23 cellular contexts compared by ENCODE assay signal in genomic region chr3:52695798-52696649, GRCh38. TPM values are rescaled to one million over a fixed set of nuclear protein-coding genes. Genes with fewer than 3 reads are reported as not detected.
A peak's percentile ranks its signal among the peaks of the same experiment; 100 is the strongest.
DNase-seq lines count a peak whose midpoint lies in the region; ATAC-seq and TF ChIP-seq lines count a peak whose summit lies in the region.
"Had no signal": no experiment of that assay in that cellular context is flagged by ENCODE, and none has a peak within 500 bp of the region (broad histone marks: within the 10 kb centered on the region; RNA-seq: fewer than 3 reads in every experiment).

No MANE protein-coding gene starts in this region.

- H3K79me2 ChIP-seq in DOHH2 (ENCODE audit: control insufficient read depth, low read length) (peaks cover 9% of the 10 kb centered on the region), OCI-LY3 (ENCODE audit: low read length) (peaks cover 20% of the 10 kb centered on the region)

- no peaks in the 10 kb centered on the region for H3K9me3 Mint-ChIP-seq in activated T-cell treated with anti-CD3 and anti-CD28 coated beads, Interleukin-2, amount 50 U/mL, for 72 hours
- no peaks in the 10 kb centered on the region for H3K9me3 Mint-ChIP-seq in activated T-cell treated with anti-CD3 and anti-CD28 coated beads, Interleukin-2, amount 50 U/mL, for 4 hours
- H3K9me3 Mint-ChIP-seq: activated B cell treated with CpG ODN at 0.5 μM for 24 hours; CD4-positive, alpha-beta memory T cell; naive thymus-derived CD8-positive, alpha-beta T cell; T-helper 2 cell treated with Interferon-gamma antibody and Interleukin-4, amounts not matched to agents 5 μg/mL and 100 μg/mL, for 36 hours had no signal

- H3K4me2 ChIP-seq in DOHH2 (ENCODE audit: low read length), result no peak overlapping the region
- H3K4me2 ChIP-seq in OCI-LY3 (ENCODE audit: low read length), result peak overlapping the region; percentile 25

- TF ChIP-seq CTCF in DOHH2 (IDR thresholded peaks at IDR 0.05; ENCODE audit: low read depth, low read length, poor library complexity, severe bottlenecking) (no peak), OCI-LY3 (IDR thresholded peaks at IDR 0.05; ENCODE audit: low read depth, low read length) (no peak), GM13977 (IDR thresholded peaks at IDR 0.05; ENCODE audit: extremely low read depth, insufficient read depth, missing control alignments) (no peak)

- no peak for DNase-seq in activated T-cell treated with anti-CD3 and anti-CD28 coated beads, Interleukin-2, amount 50 U/mL, for 72 hours
- no peak for DNase-seq in activated T-cell treated with anti-CD3 and anti-CD28 coated beads, Interleukin-2, amount 50 U/mL, for 4 hours
- no peak for DNase-seq in GM13977 (ENCODE audit: low spot score)
- DNase-seq in aorta, result no peak
- DNase-seq: activated B cell treated with CpG ODN at 0.5 μM for 24 hours; CD4-positive, alpha-beta memory T cell; cortex of kidney; glutamatergic neuron; KG1; left cardiac atrium; mesenchymal stem cell; naive thymus-derived CD8-positive, alpha-beta T cell; NCI-H187 treated with DMSO at 0.1 percent for 48 hours; posterior cingulate gyrus; SJCRH30; stimulated activated naive CD4-positive, alpha-beta T cell treated with Interleukin-2 at 50 U/mL for 16 hours had no signal

- H4K20me1 ChIP-seq in DOHH2 (ENCODE audit: control insufficient read depth, insufficient read depth, low read depth, low read length), result peaks cover 6% of the 10 kb centered on the region; the same call in 1 of the 2 replicates
- H4K20me1 ChIP-seq in OCI-LY3 (ENCODE audit: insufficient read depth, low read length), result peaks cover 39% of the 10 kb centered on the region

- H3F3A ChIP-seq in DOHH2 (ENCODE audit: control insufficient read depth, insufficient read depth), result peaks cover 85% of the 10 kb centered on the region

- H2AFZ ChIP-seq in OCI-LY3 (ENCODE audit: low read depth, low read length), result no peak overlapping the region

- H3K27ac ChIP-seq in DOHH2 (ENCODE audit: low read depth, low read length) (peak overlapping the region; percentile 47; the same call in 1 of the 2 replicates), OCI-LY3 (ENCODE audit: low read length) (peak overlapping the region; percentile 75), mesodermal cell (ENCODE audit: low read depth, low read length, severe bottlenecking) (peak overlapping the region; percentile 6), aorta (ENCODE audit: low read depth in 1 of 2, low read length in 2 of 2) (no peak overlapping the region)
- H3K27ac ChIP-seq: SJCRH30, tibial nerve had no signal

- H3K4me3 Mint-ChIP-seq in activated T-cell treated with anti-CD3 and anti-CD28 coated beads, Interleukin-2, amount 50 U/mL, for 72 hours, result no peak overlapping the region
- no peak overlapping the region for H3K4me3 Mint-ChIP-seq in activated T-cell treated with anti-CD3 and anti-CD28 coated beads, Interleukin-2, amount 50 U/mL, for 4 hours
- H3K4me3 Mint-ChIP-seq: activated B cell treated with CpG ODN at 0.5 μM for 24 hours; CD4-positive, alpha-beta memory T cell; naive thymus-derived CD8-positive, alpha-beta T cell; T-helper 2 cell treated with Interferon-gamma antibody and Interleukin-4, amounts not matched to agents 5 μg/mL and 100 μg/mL, for 36 hours had no signal

- H3K27me3 Mint-ChIP-seq in activated T-cell treated with anti-CD3 and anti-CD28 coated beads, Interleukin-2, amount 50 U/mL, for 72 hours (ENCODE audit: low read depth), result no peaks in the 10 kb centered on the region
- H3K27me3 Mint-ChIP-seq in activated T-cell treated with anti-CD3 and anti-CD28 coated beads, Interleukin-2, amount 50 U/mL, for 4 hours (ENCODE audit: low read depth), result no peaks in the 10 kb centered on the region
- H3K27me3 Mint-ChIP-seq: activated B cell treated with CpG ODN at 0.5 μM for 24 hours; CD4-positive, alpha-beta memory T cell; naive thymus-derived CD8-positive, alpha-beta T cell had no signal

- H3K4me1 ChIP-seq in DOHH2 (ENCODE audit: control insufficient read depth, low read length) (peaks cover 22% of the 10 kb centered on the region), OCI-LY3 (ENCODE audit: low read length) (peaks cover 34% of the 10 kb centered on the region), mesodermal cell (ENCODE audit: control insufficient read depth, insufficient read depth, low read length, poor library complexity, severe bottlenecking) (no peaks in the 10 kb centered on the region), aorta (ENCODE audit: control insufficient read depth in 1 of 2, insufficient read depth in 2 of 2, low read length in 2 of 2) (no peaks in the 10 kb centered on the region)
- H3K4me1 ChIP-seq: SJCRH30, tibial nerve had no signal

- in situ Hi-C loops in GM13977 (cut with MboI; ENCODE audit: low pct_unique_long_range_greater_than_20kb, low sequenced_read_pairs, unreplicated experiment), result no loop called here

- peak overlapping the region; percentile 96 for H3K27ac Mint-ChIP-seq in activated T-cell treated with anti-CD3 and anti-CD28 coated beads, Interleukin-2, amount 50 U/mL, for 72 hours
- H3K27ac Mint-ChIP-seq: activated B cell treated with CpG ODN at 0.5 μM for 24 hours; T-helper 2 cell treated with Interferon-gamma antibody and Interleukin-4, amounts not matched to agents 5 μg/mL and 100 μg/mL, for 36 hours had no signal

- H3K36me3 Mint-ChIP-seq in activated T-cell treated with anti-CD3 and anti-CD28 coated beads, Interleukin-2, amount 50 U/mL, for 72 hours (ENCODE audit: insufficient read depth in 2 of 2), result peaks cover 9 to 34% of the 10 kb centered on the region in 2 donors
- H3K36me3 Mint-ChIP-seq in activated T-cell treated with anti-CD3 and anti-CD28 coated beads, Interleukin-2, amount 50 U/mL, for 4 hours (ENCODE audit: insufficient read depth), result peaks cover 45% of the 10 kb centered on the region

- no peaks in the 10 kb centered on the region for H3K9me2 ChIP-seq in DOHH2 (replicated peaks; ENCODE audit: control insufficient read depth, low read length)

- peaks cover 46% of the 10 kb centered on the region for H3K4me1 Mint-ChIP-seq in activated T-cell treated with anti-CD3 and anti-CD28 coated beads, Interleukin-2, amount 50 U/mL, for 72 hours (ENCODE audit: low read depth)
- H3K4me1 Mint-ChIP-seq in activated T-cell treated with anti-CD3 and anti-CD28 coated beads, Interleukin-2, amount 50 U/mL, for 4 hours (ENCODE audit: low read depth), result peaks cover 23% of the 10 kb centered on the region

- H3K36me3 ChIP-seq in DOHH2 (ENCODE audit: control insufficient read depth, low read length) (peaks cover 78% of the 10 kb centered on the region), OCI-LY3 (replicated peaks; ENCODE audit: low read depth, low read length) (peaks cover 64% of the 10 kb centered on the region), mesodermal cell (ENCODE audit: control insufficient read depth, insufficient read depth, low read length) (peaks cover 82% of the 10 kb centered on the region), aorta (ENCODE audit: control insufficient read depth in 1 of 2, insufficient read depth in 2 of 2, low read length in 1 of 2) (peaks cover 15 to 23% of the 10 kb centered on the region in 2 donors)

- no peak overlapping the region for H3K4me3 ChIP-seq in DOHH2 (ENCODE audit: low read length)
- H3K4me3 ChIP-seq in OCI-LY3 (ENCODE audit: low read length), result no peak overlapping the region
- H3K4me3 ChIP-seq in mesodermal cell (ENCODE audit: extremely low read depth, insufficient read depth, low read length, poor library complexity, severe bottlenecking), result no peak overlapping the region
- no peak overlapping the region for H3K4me3 ChIP-seq in aorta (ENCODE audit: low read length in 2 of 2)
- H3K4me3 ChIP-seq: SJCRH30, tibial nerve had no signal

- 0 out of 2 replicates have a peak overlapping the region, but pooled peaks have one; percentile 6 for H3K9ac ChIP-seq in OCI-LY3 (ENCODE audit: low read length)

- intact Hi-C loops in aorta (cut with DNase I), result no loop called here

- WGBS in mesodermal cell (ENCODE audit: insufficient coverage in 2 of 2), 2 experiments, result 86 to 90% methylated on average over 2 of the region's 4 CpGs
- 65 to 79% methylated on average over 4 of the region's 4 CpGs for WGBS in aorta, 2 donors

- H3K9me3 ChIP-seq in DOHH2 (ENCODE audit: control insufficient read depth, insufficient read depth, low read length) (no peaks in the 10 kb centered on the region), OCI-LY3 (ENCODE audit: insufficient read depth, low read length) (no peaks in the 10 kb centered on the region), mesodermal cell (ENCODE audit: control insufficient read depth, low read length) (no peaks in the 10 kb centered on the region), aorta (ENCODE audit: control insufficient read depth, low read length) (no peaks in the 10 kb centered on the region)
- H3K9me3 ChIP-seq: SJCRH30, tibial nerve had no signal

- ATAC-seq in activated T-cell treated with anti-CD3 and anti-CD28 coated beads, Interleukin-2, amount 50 U/mL, for 72 hours (replicated peaks in 1 of 2), result no peak
- no peak for ATAC-seq in activated T-cell treated with anti-CD3 and anti-CD28 coated beads, Interleukin-2, amount 50 U/mL, for 4 hours
- ATAC-seq in HG02623 (IDR thresholded peaks at IDR 0.05; ENCODE audit: unreplicated experiment) (no peak), aorta (ENCODE audit: low FRiP score) (no peak)
- ATAC-seq: left cardiac atrium; naive thymus-derived CD8-positive, alpha-beta T cell; Panc1 had no signal

- H3K27me3 ChIP-seq in DOHH2 (ENCODE audit: control insufficient read depth, low read length) (no peaks in the 10 kb centered on the region), OCI-LY3 (ENCODE audit: low read depth, low read length) (no peaks in the 10 kb centered on the region), aorta (ENCODE audit: control insufficient read depth in 1 of 2, insufficient read depth in 2 of 2, low read length in 1 of 2) (no peaks in the 10 kb centered on the region)
- H3K27me3 ChIP-seq: SJCRH30, tibial nerve had no signal

RNA-seq across cellular contexts. Expression of gene GLT8D1, which starts 9.6 kb away (rescaled TPM):
- total RNA-seq in activated T-cell treated with anti-CD3 and anti-CD28 coated beads, Interleukin-2, amount 50 U/mL, for 72 hours, result 10 to 100 TPM; 37.8 to 38.3 TPM
- 10 to 100 TPM; 30.1 to 31.9 (median 30.6) TPM for total RNA-seq in activated T-cell treated with anti-CD3 and anti-CD28 coated beads, Interleukin-2, amount 50 U/mL, for 4 hours
- 100 TPM for polyA plus RNA-seq in mesodermal cell (2013, experiment 1 of 2)
- polyA plus RNA-seq in mesodermal cell (2013, experiment 2 of 2), result 97.5 TPM
- 10 to 100 TPM; 28.7 to 48.4 TPM for total RNA-seq in aorta
- 10 to 100 TPM; 26.0 to 59.5 TPM for polyA plus RNA-seq in aorta

RNA-seq across cellular contexts. Expression of gene SPCS1, which starts 9.9 kb away (rescaled TPM):
- 100 to 1,000 TPM; 100 to 111 TPM for total RNA-seq in activated T-cell treated with anti-CD3 and anti-CD28 coated beads, Interleukin-2, amount 50 U/mL, for 72 hours
- total RNA-seq in activated T-cell treated with anti-CD3 and anti-CD28 coated beads, Interleukin-2, amount 50 U/mL, for 4 hours, result 100 to 1,000 TPM; 150 to 171 (median 151) TPM
- 161 TPM for polyA plus RNA-seq in mesodermal cell (2013, experiment 1 of 2)
- 165 TPM for polyA plus RNA-seq in mesodermal cell (2013, experiment 2 of 2)
- 10 to 100 TPM; 57.2 to 67.5 TPM for total RNA-seq in aorta
- polyA plus RNA-seq in aorta, result 100 to 1,000 TPM; 114 to 119 TPM

RNA-seq across cellular contexts. Expression of gene GNL3, which starts 10.2 kb away (rescaled TPM):
- 100 to 1,000 TPM; 131 to 158 TPM for total RNA-seq in activated T-cell treated with anti-CD3 and anti-CD28 coated beads, Interleukin-2, amount 50 U/mL, for 72 hours
- total RNA-seq in activated T-cell treated with anti-CD3 and anti-CD28 coated beads, Interleukin-2, amount 50 U/mL, for 4 hours, result 100 to 1,000 TPM; 324 to 336 (median 330) TPM
- 115 TPM for polyA plus RNA-seq in mesodermal cell (2013, experiment 1 of 2)
- polyA plus RNA-seq in mesodermal cell (2013, experiment 2 of 2), result 103 TPM
- total RNA-seq in aorta, result 10 to 100 TPM; 52.0 to 70.3 TPM
- 10 to 100 TPM; 20.9 to 32.9 TPM for polyA plus RNA-seq in aorta

RNA-seq across cellular contexts. Expression of gene PBRM1, which starts 10.3 kb away (rescaled TPM):
- 10 to 100 TPM; 66.2 to 66.7 TPM for total RNA-seq in activated T-cell treated with anti-CD3 and anti-CD28 coated beads, Interleukin-2, amount 50 U/mL, for 72 hours
- 10 to 100 TPM; 55.9 to 65.2 (median 64.4) TPM for total RNA-seq in activated T-cell treated with anti-CD3 and anti-CD28 coated beads, Interleukin-2, amount 50 U/mL, for 4 hours
- 43.9 TPM for polyA plus RNA-seq in mesodermal cell (2013, experiment 1 of 2)
- polyA plus RNA-seq in mesodermal cell (2013, experiment 2 of 2), result 46.1 TPM
- 10 to 100 TPM; 61.6 to 73.8 TPM for total RNA-seq in aorta
- 10 to 100 TPM in 1 of 2 donors, 1 to 10 TPM in 1; 6.9 to 11.3 TPM for polyA plus RNA-seq in aorta

Comparison
In these comparisons a context has a peak if more than half of its experiments do, and no peak if none do; other contexts are left out.
1. H3K27ac ChIP-seq: peak in DOHH2 (single experiment), OCI-LY3 (single experiment) and mesodermal cell (single experiment); none in aorta (0 of 2).